ENCODE assay signal across 1 cellular context in genomic region chr11:95734009-95734572, GRCh38.
TF ChIP-seq lines count a peak whose summit lies in the region.

No MANE protein-coding gene starts in this region.

TF ChIP-seq in K562, 482 proteins besides CTCF, POLR2A, EP300 and RAD21 (continued from another document and continues in another):
- TF ChIP-seq BRF2 (IDR thresholded peaks at IDR 0.05; ENCODE audit: borderline replicate concordance, insufficient read depth, insufficient read length): no peak
- no peak for TF ChIP-seq ASH1L (IDR thresholded peaks at IDR 0.05; ENCODE audit: borderline replicate concordance, low read depth, partially characterized antibody)
- TF ChIP-seq ARID3A (IDR thresholded peaks at IDR 0.05; ENCODE audit: borderline replicate concordance, low read depth, low read length): peak; percentile 74
- TF ChIP-seq ETV6 (IDR thresholded peaks at IDR 0.05; ENCODE audit: borderline replicate concordance in 1 of 2, low read depth in 2 of 2, low read length in 1 of 2): peak in 1 of 2 experiments; percentile 58; a peak in 1 of 4 replicates
- TF ChIP-seq ETV6 (CRISPR knock-in tag; IDR thresholded peaks at IDR 0.05; ENCODE audit: borderline replicate concordance): no peak
- no peak for TF ChIP-seq NFIX (CRISPR knock-in tag; IDR thresholded peaks at IDR 0.05; ENCODE audit: low read depth)
- no peak for TF ChIP-seq ZC3H11A (IDR thresholded peaks at IDR 0.05; ENCODE audit: low read depth, low read length)
- peak; percentile 86 for TF ChIP-seq MTA2 (IDR thresholded peaks at IDR 0.05; ENCODE audit: low read depth)
- TF ChIP-seq STAT6 (CRISPR knock-in tag; IDR thresholded peaks at IDR 0.05): no peak
- no peak for TF ChIP-seq ZNF12 (CRISPR knock-in tag; IDR thresholded peaks at IDR 0.05)
- TF ChIP-seq BHLHE40 (IDR thresholded peaks at IDR 0.05; ENCODE audit: low read length): peak; percentile 34; the same call in 1 of the 2 replicates
- TF ChIP-seq ELF4 (CRISPR knock-in tag; IDR thresholded peaks at IDR 0.05): no peak
- TF ChIP-seq CCNT2 (IDR thresholded peaks at IDR 0.05; ENCODE audit: borderline replicate concordance, extremely low read depth, insufficient read length, low read depth, low read length): peak; percentile 75
- peak; percentile 89 for TF ChIP-seq CTBP1 (IDR thresholded peaks at IDR 0.05; ENCODE audit: borderline replicate concordance)
- TF ChIP-seq NR2F6 (CRISPR knock-in tag; IDR thresholded peaks at IDR 0.05): no peak
- TF ChIP-seq FOS (IDR thresholded peaks at IDR 0.05; ENCODE audit: extremely low read depth, insufficient read length): no peak
- TF ChIP-seq PKNOX1 (IDR thresholded peaks at IDR 0.05): peak; percentile 91
- no peak for TF ChIP-seq ARID3B (CRISPR knock-in tag; IDR thresholded peaks at IDR 0.05; ENCODE audit: borderline replicate concordance)
- no peak for TF ChIP-seq ZNF121 (CRISPR knock-in tag; conservative IDR thresholded peaks at IDR 0.05)
- TF ChIP-seq IFI16 (CRISPR knock-in tag; IDR thresholded peaks at IDR 0.05): no peak
- no peak for TF ChIP-seq ZNF518B (CRISPR knock-in tag; IDR thresholded peaks at IDR 0.05)
- no peak for TF ChIP-seq ZBTB2 (IDR thresholded peaks at IDR 0.05)
- TF ChIP-seq ZSCAN32 (CRISPR knock-in tag; IDR thresholded peaks at IDR 0.05): no peak
- no peak for TF ChIP-seq BCL6 (CRISPR knock-in tag; IDR thresholded peaks at IDR 0.05)
- TF ChIP-seq SFPQ (IDR thresholded peaks at IDR 0.05; ENCODE audit: low read depth, low read length): no peak
- no peak for TF ChIP-seq ZNF79 (CRISPR knock-in tag; IDR thresholded peaks at IDR 0.05; ENCODE audit: low read depth)
- peak; percentile 74; the same call in 1 of the 2 replicates for TF ChIP-seq BACH1 (tag; IDR thresholded peaks at IDR 0.05)
- no peak for TF ChIP-seq JUNB (CRISPR knock-in tag; conservative IDR thresholded peaks at IDR 0.05)
- TF ChIP-seq KAT8 (IDR thresholded peaks at IDR 0.05; ENCODE audit: low read depth): no peak
- no peak for TF ChIP-seq DNMT1 (IDR thresholded peaks at IDR 0.05)
- TF ChIP-seq KLF1 (tag; IDR thresholded peaks at IDR 0.05): no peak
- peak; percentile 55; the same call in 1 of the 2 replicates for TF ChIP-seq HES1 (IDR thresholded peaks at IDR 0.05; ENCODE audit: low read depth)
- no peak; the same call in 1 of the 2 replicates for TF ChIP-seq ZNF24 (IDR thresholded peaks at IDR 0.05)
- TF ChIP-seq EZH2 (IDR thresholded peaks at IDR 0.05; ENCODE audit: borderline replicate concordance, low read depth, low read length): no peak
- TF ChIP-seq RFX1 (IDR thresholded peaks at IDR 0.05): peak; percentile 92
- no peak for TF ChIP-seq NFYB (IDR thresholded peaks at IDR 0.05; ENCODE audit: extremely low read depth, insufficient read length)
- no peak for TF ChIP-seq MLLT1 (IDR thresholded peaks at IDR 0.05)
- no peak for TF ChIP-seq CBX1 (IDR thresholded peaks at IDR 0.05; ENCODE audit: low read depth)
- no peak for TF ChIP-seq THAP12 (CRISPR knock-in tag; IDR thresholded peaks at IDR 0.05)
